7 cellular contexts compared by ENCODE assay signal in genomic region chr3:100260081-100260684, GRCh38. TPM values are rescaled to one million over a fixed set of nuclear protein-coding genes. Genes with fewer than 3 reads are reported as not detected.
DNase-seq lines count a peak whose midpoint lies in the region; ATAC-seq and TF ChIP-seq lines count a peak whose summit lies in the region.

No MANE protein-coding gene starts in this region.

- TF ChIP-seq CTCF in psoas muscle (IDR thresholded peaks at IDR 0.05) = peak; percentile 24

- ATAC-seq in activated naive CD8-positive, alpha-beta T cell treated with anti-CD3 and anti-CD28 coated beads, Interleukin-2, amount 50 U/mL, for 24 hours = no peak
- ATAC-seq in right cardiac atrium = peak; percentile 63 to 74
- ATAC-seq in psoas muscle = peak; percentile 56 to 73 (median 66)
- no peak for ATAC-seq in GM21825 (IDR thresholded peaks at IDR 0.05; ENCODE audit: unreplicated experiment)

- DNase-seq in ELR (ENCODE audit: low read depth) = peak; percentile 49
- no peak for DNase-seq in MG63
- DNase-seq in activated naive CD8-positive, alpha-beta T cell treated with anti-CD3 and anti-CD28 coated beads, Interleukin-2, amount 50 U/mL, for 24 hours = no peak
- peak; percentile 74 to 85 (median 80) for DNase-seq in right cardiac atrium
- peak; percentile 67 to 81 for DNase-seq in psoas muscle
- no peak for DNase-seq in middle frontal gyrus (ENCODE audit: extremely low spot score, low spot score)

- peak overlapping the region; percentile 93 for H3K27ac Mint-ChIP-seq in activated naive CD8-positive, alpha-beta T cell treated with anti-CD3 and anti-CD28 coated beads, Interleukin-2, amount 50 U/mL, for 24 hours

- H3K36me3 Mint-ChIP-seq in activated naive CD8-positive, alpha-beta T cell treated with anti-CD3 and anti-CD28 coated beads, Interleukin-2, amount 50 U/mL, for 24 hours (ENCODE audit: low read depth) = no peaks in the 10 kb centered on the region

- peak overlapping the region; percentile 94 for H3K27ac ChIP-seq in right cardiac atrium (ENCODE audit: low read length)
- peak overlapping the region; percentile 99 for H3K27ac ChIP-seq in psoas muscle

- intact Hi-C loops in right cardiac atrium (cut with DNase I) = no loop called here
- intact Hi-C loops in psoas muscle (cut with DNase I) = no loop called here

- peaks cover 52% of the 10 kb centered on the region for H3K4me1 Mint-ChIP-seq in activated naive CD8-positive, alpha-beta T cell treated with anti-CD3 and anti-CD28 coated beads, Interleukin-2, amount 50 U/mL, for 24 hours

- no peaks in the 10 kb centered on the region for H3K27me3 ChIP-seq in MG63
- H3K27me3 ChIP-seq in right cardiac atrium (ENCODE audit: control insufficient read depth, insufficient read depth) = no peaks in the 10 kb centered on the region
- H3K27me3 ChIP-seq in psoas muscle (ENCODE audit: insufficient read depth in 3 of 3, low read length in 2 of 3) = no peaks in the 10 kb centered on the region

- H3K4me1 ChIP-seq in right cardiac atrium (ENCODE audit: control insufficient read depth, insufficient read depth, low read length) = no peaks in the 10 kb centered on the region
- H3K4me1 ChIP-seq in psoas muscle = peaks cover 58% of the 10 kb centered on the region

- H3K36me3 ChIP-seq in MG63 = peaks cover 2% of the 10 kb centered on the region; the same call in 1 of the 2 replicates
- no peaks in the 10 kb centered on the region for H3K36me3 ChIP-seq in psoas muscle (ENCODE audit: insufficient read depth in 1 of 2, low read depth in 1 of 2)

- no peaks in the 10 kb centered on the region for H3K9me3 Mint-ChIP-seq in activated naive CD8-positive, alpha-beta T cell treated with anti-CD3 and anti-CD28 coated beads, Interleukin-2, amount 50 U/mL, for 24 hours

- H3K4me3 ChIP-seq in MG63 = peak overlapping the region; percentile 91
- H3K4me3 ChIP-seq in right cardiac atrium (ENCODE audit: low read length) = peak overlapping the region; percentile 36
- H3K4me3 ChIP-seq in psoas muscle = peak overlapping the region; percentile 94

- no peaks in the 10 kb centered on the region for H3K27me3 Mint-ChIP-seq in activated naive CD8-positive, alpha-beta T cell treated with anti-CD3 and anti-CD28 coated beads, Interleukin-2, amount 50 U/mL, for 24 hours

- H3K4me3 Mint-ChIP-seq in activated naive CD8-positive, alpha-beta T cell treated with anti-CD3 and anti-CD28 coated beads, Interleukin-2, amount 50 U/mL, for 24 hours = peak overlapping the region; percentile 93

- WGBS in right cardiac atrium = 6% methylated on average over 18 of the region's 18 CpGs
- WGBS in psoas muscle, 3 donors = 3 to 6% (median 5%) methylated on average over 18 of the region's 18 CpGs

- H3K9me3 ChIP-seq in MG63 = no peaks in the 10 kb centered on the region
- no peaks in the 10 kb centered on the region for H3K9me3 ChIP-seq in right cardiac atrium (ENCODE audit: control insufficient read depth, low read length)
- no peaks in the 10 kb centered on the region for H3K9me3 ChIP-seq in psoas muscle

RNA-seq across cellular contexts. Expression of gene TBC1D23, which starts 0.6 kb away (rescaled TPM):
- 39.4 and 167 TPM in 2 replicates for total RNA-seq in MG63 (2014; rRNA removed; shearing (Covaris generic); ENCODE audit: low replicate concordance)
- total RNA-seq in right cardiac atrium = 10 to 100 TPM; 26.1 to 37.4 (median 32.3) TPM
- polyA plus RNA-seq in right cardiac atrium = 15.0 TPM
- 10 to 100 TPM; 36.9 to 47.8 (median 40.5) TPM for total RNA-seq in psoas muscle
- 10 to 100 TPM in 2 of 3 donors, 1 to 10 TPM in 1; 9.9 to 29.3 (median 19.5) TPM for polyA plus RNA-seq in psoas muscle

Comparison
In these comparisons a context has a peak if more than half of its experiments do, and no peak if none do; other contexts are left out.
1. DNase-seq: peak in ELR (single experiment), right cardiac atrium (3 of 3) and psoas muscle (2 of 2); none in MG63 (single experiment), activated naive CD8-positive, alpha-beta T cell treated with anti-CD3 and anti-CD28 coated beads, Interleukin-2, amount 50 U/mL, for 24 hours (single experiment) and middle frontal gyrus (single experiment).
2. H3K4me3 ChIP-seq: peak in every context shown above with its lines; median percentile 94 in psoas muscle; 91 in MG63; 36 in right cardiac atrium.
3. ATAC-seq: peak in right cardiac atrium (2 of 2) and psoas muscle (4 of 4); none in activated naive CD8-positive, alpha-beta T cell treated with anti-CD3 and anti-CD28 coated beads, Interleukin-2, amount 50 U/mL, for 24 hours (single experiment) and GM21825 (single experiment).